8 cellular contexts compared by ENCODE assay signal in genomic region chr21:25457411-25457810, GRCh38.
DNase-seq lines count a peak whose midpoint lies in the region; ATAC-seq and TF ChIP-seq lines count a peak whose summit lies in the region.

No MANE protein-coding gene starts in this region.

- H3K27me3 ChIP-seq in DOHH2 (ENCODE audit: control insufficient read depth, low read length), result no peaks in the 10 kb centered on the region

- no peak overlapping the region for H3K4me3 ChIP-seq in DOHH2 (ENCODE audit: low read length)

- peak in 1 of 2 donors; percentile 59 for DNase-seq in memory B cell (ENCODE audit: low spot score in 2 of 2)
- DNase-seq in type B pancreatic cell (ENCODE audit: extremely low spot score, unreplicated experiment), result no peak
- DNase-seq in DMS 273 (lab: John Stamatoyannopoulos, UW; ENCODE audit: unreplicated experiment), result no peak
- DNase-seq in NCI-H2196 treated with DMSO at 0.1 percent for 48 hours (lab: John Stamatoyannopoulos, UW; ENCODE audit: unreplicated experiment), result no peak

- peaks cover 40% of the 10 kb centered on the region for H3K4me1 Mint-ChIP-seq in activated T-helper 17 cell treated with anti-CD3 and anti-CD28 coated beads, Interleukin-2, amount 50 U/mL, for 72 hours
- H3K4me1 Mint-ChIP-seq in memory B cell, result peaks cover 22% of the 10 kb centered on the region
- no peaks in the 10 kb centered on the region for H3K4me1 Mint-ChIP-seq in type B pancreatic cell (ENCODE audit: unreplicated experiment)

- H4K20me1 ChIP-seq in DOHH2 (ENCODE audit: control insufficient read depth, insufficient read depth, low read depth, low read length), result no peaks in the 10 kb centered on the region

- H3F3A ChIP-seq in DOHH2 (ENCODE audit: control insufficient read depth, insufficient read depth), result no peaks in the 10 kb centered on the region

- peaks cover 6% of the 10 kb centered on the region for H3K36me3 ChIP-seq in DOHH2 (ENCODE audit: control insufficient read depth, low read length)

- peak; percentile 45 for ATAC-seq in GM21360 (IDR thresholded peaks at IDR 0.05; ENCODE audit: unreplicated experiment)
- peak; percentile 62 for ATAC-seq in HG03565 (IDR thresholded peaks at IDR 0.05; ENCODE audit: unreplicated experiment)
- peak; percentile 53 for ATAC-seq in activated T-helper 17 cell treated with anti-CD3 and anti-CD28 coated beads, Interleukin-2, amount 50 U/mL, for 72 hours (replicated peaks)
- peak; percentile 90 for ATAC-seq in memory B cell (ENCODE audit: low read depth)

- H3K27me3 Mint-ChIP-seq in activated T-helper 17 cell treated with anti-CD3 and anti-CD28 coated beads, Interleukin-2, amount 50 U/mL, for 72 hours, result no peaks in the 10 kb centered on the region
- H3K27me3 Mint-ChIP-seq in memory B cell (no peaks in the 10 kb centered on the region), type B pancreatic cell (no peaks in the 10 kb centered on the region)

- no peak for TF ChIP-seq CTCF in DOHH2 (IDR thresholded peaks at IDR 0.05; ENCODE audit: low read depth, low read length, poor library complexity, severe bottlenecking)
- no peak for TF ChIP-seq CTCF in type B pancreatic cell (conservative IDR thresholded peaks at IDR 0.05)

- peaks cover 12% of the 10 kb centered on the region for H3K36me3 Mint-ChIP-seq in activated T-helper 17 cell treated with anti-CD3 and anti-CD28 coated beads, Interleukin-2, amount 50 U/mL, for 72 hours (ENCODE audit: low read depth)
- H3K36me3 Mint-ChIP-seq in memory B cell (peaks cover 5% of the 10 kb centered on the region), type B pancreatic cell (no peaks in the 10 kb centered on the region)

- peaks cover 18% of the 10 kb centered on the region; the same call in 1 of the 2 replicates for H3K9me3 ChIP-seq in DOHH2 (ENCODE audit: control insufficient read depth, insufficient read depth, low read length)

- peak overlapping the region; percentile 13 for H3K4me2 ChIP-seq in DOHH2 (ENCODE audit: low read length)

- no peaks in the 10 kb centered on the region for H3K79me2 ChIP-seq in DOHH2 (ENCODE audit: control insufficient read depth, low read length)

- no peaks in the 10 kb centered on the region for H3K9me2 ChIP-seq in DOHH2 (replicated peaks; ENCODE audit: control insufficient read depth, low read length)

- peaks cover 34% of the 10 kb centered on the region for H3K4me1 ChIP-seq in DOHH2 (ENCODE audit: control insufficient read depth, low read length)

- H3K4me3 Mint-ChIP-seq in activated T-helper 17 cell treated with anti-CD3 and anti-CD28 coated beads, Interleukin-2, amount 50 U/mL, for 72 hours, result peak overlapping the region; percentile 52
- peak overlapping the region; percentile 63 for H3K4me3 Mint-ChIP-seq in memory B cell
- H3K4me3 Mint-ChIP-seq in type B pancreatic cell, result no peak overlapping the region

- H3K9me3 Mint-ChIP-seq in activated T-helper 17 cell treated with anti-CD3 and anti-CD28 coated beads, Interleukin-2, amount 50 U/mL, for 72 hours, result no peaks in the 10 kb centered on the region
- H3K9me3 Mint-ChIP-seq in memory B cell (peaks cover 5% of the 10 kb centered on the region), type B pancreatic cell (no peaks in the 10 kb centered on the region)

- peak overlapping the region; percentile 84 for H3K27ac Mint-ChIP-seq in activated T-helper 17 cell treated with anti-CD3 and anti-CD28 coated beads, Interleukin-2, amount 50 U/mL, for 72 hours
- peak overlapping the region; percentile 96 for H3K27ac Mint-ChIP-seq in memory B cell
- no peak overlapping the region for H3K27ac Mint-ChIP-seq in type B pancreatic cell

- H3K27ac ChIP-seq in DOHH2 (ENCODE audit: low read depth, low read length), result no peak overlapping the region
